ENCODE assay signal across 20 cellular contexts in genomic region chr17:40735016-40735415, GRCh38. TPM values are rescaled to one million over a fixed set of nuclear protein-coding genes. Genes with fewer than 3 reads are reported as not detected.
DNase-seq lines count a peak whose midpoint lies in the region; ATAC-seq, FAIRE-seq and TF ChIP-seq lines count a peak whose summit lies in the region.
"Had no signal": no experiment of that assay in that cellular context is flagged by ENCODE, and none has a peak within 500 bp of the region (broad histone marks: within the 10 kb centered on the region; RNA-seq: fewer than 3 reads in every experiment).

No MANE protein-coding gene starts in this region.

- no peak overlapping the region for H3K4me3 ChIP-seq in bronchial epithelial cell (ENCODE audit: low read depth, low read length)
- H3K4me3 ChIP-seq: BLaER1, GM23248, HAP-1 had no signal

- no peaks in the 10 kb centered on the region for H3K36me3 ChIP-seq in bronchial epithelial cell (ENCODE audit: control insufficient read depth, insufficient read depth, low read length)
- H3K36me3 ChIP-seq: BLaER1, HAP-1 had no signal

- FAIRE-seq in bronchial epithelial cell (lab: Jason Lieb, UNC), result no peak
- FAIRE-seq: A204.1, GM12892, GM18507 had no signal

- DNase-seq in RWPE1 (ENCODE audit: low spot score) (peak; percentile 53), bronchial epithelial cell (ENCODE audit: low read depth) (peak; percentile 81), NK-92 (lab: John Stamatoyannopoulos, UW; ENCODE audit: unreplicated experiment) (no peak), MV-4-11 (lab: John Stamatoyannopoulos, UW) (no peak), putamen (ENCODE audit: low spot score) (no peak)
- DNase-seq in stimulated activated naive CD8-positive, alpha-beta T cell treated with anti-CD3 and anti-CD28 coated beads, Interleukin-15, Interleukin-2, amounts not matched to agents 100 U/mL and 50 U/mL, for 24 hours, result no peak
- DNase-seq: CD4-positive, alpha-beta memory T cell; DMS153; DMS79; GDM1; GM23248 had no signal

- TF ChIP-seq CTCF in RWPE1 (conservative IDR thresholded peaks at IDR 0.05; ENCODE audit: low read depth) (no peak), bronchial epithelial cell (IDR thresholded peaks at IDR 0.05; ENCODE audit: insufficient read depth, low read length, severe bottlenecking) (no peak)

- POLR2A ChIA-PET in RWPE1 (lab: Yijun Ruan, JAX; ENCODE audit: low non-redundant PET), result no interaction called here

- no peak overlapping the region for H3K27ac ChIP-seq in RWPE1
- H3K27ac ChIP-seq: BLaER1, GM23248 had no signal

- peak; percentile 92 for ATAC-seq in esophagus mucosa
- ATAC-seq in stimulated activated naive CD8-positive, alpha-beta T cell treated with anti-CD3 and anti-CD28 coated beads, Interleukin-15, Interleukin-2, amounts not matched to agents 100 U/mL and 50 U/mL, for 24 hours, result no peak

- no peaks in the 10 kb centered on the region for H3K27me3 ChIP-seq in bronchial epithelial cell (ENCODE audit: control insufficient read depth, insufficient read depth, low read length)
- H3K27me3 ChIP-seq: BLaER1 had no signal

- CTCF ChIA-PET in RWPE1 (lab: Yijun Ruan, JAX), result interaction anchor here (0.6 to 0.7 kb wide), 2 partner anchors 69 to 119 kb away, joined by 5 to 6 read pairs; no protein-coding TSS in a partner anchor

RNA-seq across cellular contexts. Expression of gene KRT25, which starts 20.1 kb away (rescaled TPM):
- total RNA-seq in bronchial epithelial cell, result not detected in 2 replicates
- not detected for total RNA-seq in esophagus mucosa
- total RNA-seq: CD4-positive, alpha-beta memory T cell; Daoy; GM23248; H4; HT-29 had no signal

RNA-seq across cellular contexts. Expression of gene KRT24, which starts 31.5 kb away (rescaled TPM):
- total RNA-seq in bronchial epithelial cell (1.6 and 9.1 TPM in 2 replicates), esophagus mucosa (10.0 TPM)
- total RNA-seq: CD4-positive, alpha-beta memory T cell; Daoy; GM23248; H4; HT-29 had no signal

RNA-seq across cellular contexts. Expression of gene KRT26, which starts 37.0 kb away (rescaled TPM):
- total RNA-seq in bronchial epithelial cell, result not detected in 2 replicates
- not detected for total RNA-seq in esophagus mucosa
- total RNA-seq: CD4-positive, alpha-beta memory T cell; Daoy; GM23248; H4; HT-29 had no signal

RNA-seq across cellular contexts. Expression of gene KRT27, which starts 47.3 kb away (rescaled TPM):
- total RNA-seq in bronchial epithelial cell (not detected in 2 replicates), esophagus mucosa (not detected)
- total RNA-seq: CD4-positive, alpha-beta memory T cell; Daoy; GM23248; H4; HT-29 had no signal

Comparison
In these comparisons a context has a peak if more than half of its experiments do, and no peak if none do; other contexts are left out.
1. DNase-seq: peak in RWPE1 (single experiment) and bronchial epithelial cell (single experiment); none in NK-92 (single experiment), MV-4-11 (single experiment), stimulated activated naive CD8-positive, alpha-beta T cell treated with anti-CD3 and anti-CD28 coated beads, Interleukin-15, Interleukin-2, amounts not matched to agents 100 U/mL and 50 U/mL, for 24 hours (single experiment) and putamen (single experiment).